Comparison of ENCODE assay signal across 8 cellular contexts in genomic region chr1:224357626-224358124, GRCh38. TPM values are rescaled to one million over a fixed set of nuclear protein-coding genes. Genes with fewer than 3 reads are reported as not detected.
A peak's percentile ranks its signal among the peaks of the same experiment; 100 is the strongest.
DNase-seq lines count a peak whose midpoint lies in the region; ATAC-seq and TF ChIP-seq lines count a peak whose summit lies in the region.

No MANE protein-coding gene starts in this region.

- peak overlapping the region; percentile 87 for H3K4me3 ChIP-seq in colonic mucosa

- H3K9ac ChIP-seq in colonic mucosa (ENCODE audit: low read depth in 2 of 2, low read length in 2 of 2), result peak overlapping the region; percentile 84 to 87

- peaks cover 0 to 5% of the 10 kb centered on the region in 2 donors for H3K36me3 Mint-ChIP-seq in naive B cell

- peaks cover 10% of the 10 kb centered on the region for H3K4me1 ChIP-seq in colonic mucosa

- H3K27ac ChIP-seq in colonic mucosa, result peak overlapping the region; percentile 93

- intact Hi-C loops in colonic mucosa (cut with DNase I), result loop anchor here (5.0 kb wide), 1 partner anchor 75 kb away; the partner anchor contains the start of gene WDR26

- peaks cover 0 to 7% (median 0%) of the 10 kb centered on the region in 3 donors for H3K27me3 Mint-ChIP-seq in naive B cell

- H3K4me3 Mint-ChIP-seq in naive B cell, result peak overlapping the region; percentile 87 to 96 (median 94)

- H3K9me3 ChIP-seq in colonic mucosa, result no peaks in the 10 kb centered on the region

- peak overlapping the region; percentile 84 to 91 (median 86) for H3K27ac Mint-ChIP-seq in naive B cell

- ATAC-seq in naive B cell (ENCODE audit: low read depth in 2 of 2), result no peak
- no peak for ATAC-seq in HG03520 (IDR thresholded peaks at IDR 0.05; ENCODE audit: unreplicated experiment)
- ATAC-seq in GM19035 (IDR thresholded peaks at IDR 0.05; ENCODE audit: unreplicated experiment), result no peak

- H3K36me3 ChIP-seq in colonic mucosa, result no peaks in the 10 kb centered on the region

- H3K4me1 Mint-ChIP-seq in naive B cell, result peaks cover 22 to 40% (median 32%) of the 10 kb centered on the region in 3 donors

- no peaks in the 10 kb centered on the region for H3K9me3 Mint-ChIP-seq in naive B cell

- DNase-seq in GM03348 (ENCODE audit: low spot score) (peak; percentile 72), NCI-H82 (lab: John Stamatoyannopoulos, UW) (peak; percentile 62), colonic mucosa (no peak), naive B cell (no peak), NCI-H2107 treated with DMSO at 0.1 percent for 48 hours (lab: John Stamatoyannopoulos, UW; ENCODE audit: unreplicated experiment) (no peak)
- no peak for DNase-seq in central memory CD4-positive, alpha-beta T cell

- H3K27me3 ChIP-seq in colonic mucosa, result no peaks in the 10 kb centered on the region

- no peak for TF ChIP-seq CTCF in colonic mucosa (IDR thresholded peaks at IDR 0.05)

RNA-seq across cellular contexts. Expression of gene CNIH4, which starts 1.0 kb away (rescaled TPM):
- total RNA-seq in colonic mucosa, result 10 to 100 TPM; 53.0 to 80.6 TPM
- polyA plus RNA-seq in naive B cell (ENCODE audit: low read depth in 6 of 6), result 10 to 100 TPM; 29.4 to 49.8 (median 33.6) TPM

RNA-seq across cellular contexts. Expression of gene NVL, which starts 27.7 kb away (rescaled TPM):
- total RNA-seq in colonic mucosa, result 10 to 100 TPM; 39.4 to 51.5 TPM
- 10 to 100 TPM; 12.0 to 34.4 (median 22.2) TPM for polyA plus RNA-seq in naive B cell (ENCODE audit: low read depth in 6 of 6)

Comparison
In these comparisons a context has a peak if more than half of its experiments do, and no peak if none do; other contexts are left out.
1. DNase-seq: peak in GM03348 (single experiment) and NCI-H82 (single experiment); none in colonic mucosa (single experiment), naive B cell (single experiment), NCI-H2107 treated with DMSO at 0.1 percent for 48 hours (single experiment) and central memory CD4-positive, alpha-beta T cell (single experiment).